In the genomic region with DNA sequence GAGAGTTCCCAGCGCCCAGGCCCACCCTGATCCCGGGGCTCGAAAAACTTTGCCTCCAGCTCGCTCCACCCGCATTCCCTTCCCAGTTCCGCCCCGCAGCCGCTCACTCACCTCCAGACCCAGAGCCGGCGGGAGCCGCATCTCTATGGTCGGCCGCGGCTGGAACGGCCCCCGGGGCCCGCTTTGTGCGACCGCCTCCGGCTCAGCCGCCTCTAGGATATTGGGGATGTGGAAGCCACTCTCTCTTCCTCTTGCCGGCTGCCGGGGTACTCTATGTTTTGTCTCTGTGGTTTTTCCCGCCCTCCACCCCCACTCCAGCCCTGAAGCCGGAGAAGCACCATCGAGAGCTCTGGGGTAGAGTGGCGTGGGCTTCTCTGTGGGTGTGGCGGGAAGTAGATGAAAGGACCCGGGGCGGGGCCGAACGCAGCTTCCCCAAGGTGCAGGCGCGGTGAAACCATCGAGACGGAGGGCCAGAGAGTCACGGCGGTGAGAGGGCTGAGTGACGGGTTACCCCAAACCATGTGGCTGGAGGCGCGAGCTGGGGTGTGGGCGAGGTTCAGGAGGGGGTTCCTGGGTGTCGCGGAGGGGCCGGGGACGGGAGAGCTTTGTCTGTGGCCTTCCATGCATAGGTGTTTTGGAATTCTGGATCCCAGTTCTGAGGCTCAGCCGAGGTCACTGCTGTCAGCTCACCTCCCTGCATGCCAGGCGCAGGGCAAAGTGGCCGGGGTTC, we compare ENCODE assay signal across 8 cellular contexts. TPM values are rescaled to one million over a fixed set of nuclear protein-coding genes. Genes with fewer than 3 reads are reported as not detected.
DNase-seq lines count a peak whose midpoint lies in the region; ATAC-seq and TF ChIP-seq lines count a peak whose summit lies in the region.

A gene with protein sequence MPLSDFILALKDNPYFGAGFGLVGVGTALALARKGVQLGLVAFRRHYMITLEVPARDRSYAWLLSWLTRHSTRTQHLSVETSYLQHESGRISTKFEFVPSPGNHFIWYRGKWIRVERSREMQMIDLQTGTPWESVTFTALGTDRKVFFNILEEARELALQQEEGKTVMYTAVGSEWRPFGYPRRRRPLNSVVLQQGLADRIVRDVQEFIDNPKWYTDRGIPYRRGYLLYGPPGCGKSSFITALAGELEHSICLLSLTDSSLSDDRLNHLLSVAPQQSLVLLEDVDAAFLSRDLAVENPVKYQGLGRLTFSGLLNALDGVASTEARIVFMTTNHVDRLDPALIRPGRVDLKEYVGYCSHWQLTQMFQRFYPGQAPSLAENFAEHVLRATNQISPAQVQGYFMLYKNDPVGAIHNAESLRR (plus strand): TSS at position 426 of the 730 bp plus-strand sequence. CDS start 1,305 bp downstream, outside the sequence.
A gene with protein sequence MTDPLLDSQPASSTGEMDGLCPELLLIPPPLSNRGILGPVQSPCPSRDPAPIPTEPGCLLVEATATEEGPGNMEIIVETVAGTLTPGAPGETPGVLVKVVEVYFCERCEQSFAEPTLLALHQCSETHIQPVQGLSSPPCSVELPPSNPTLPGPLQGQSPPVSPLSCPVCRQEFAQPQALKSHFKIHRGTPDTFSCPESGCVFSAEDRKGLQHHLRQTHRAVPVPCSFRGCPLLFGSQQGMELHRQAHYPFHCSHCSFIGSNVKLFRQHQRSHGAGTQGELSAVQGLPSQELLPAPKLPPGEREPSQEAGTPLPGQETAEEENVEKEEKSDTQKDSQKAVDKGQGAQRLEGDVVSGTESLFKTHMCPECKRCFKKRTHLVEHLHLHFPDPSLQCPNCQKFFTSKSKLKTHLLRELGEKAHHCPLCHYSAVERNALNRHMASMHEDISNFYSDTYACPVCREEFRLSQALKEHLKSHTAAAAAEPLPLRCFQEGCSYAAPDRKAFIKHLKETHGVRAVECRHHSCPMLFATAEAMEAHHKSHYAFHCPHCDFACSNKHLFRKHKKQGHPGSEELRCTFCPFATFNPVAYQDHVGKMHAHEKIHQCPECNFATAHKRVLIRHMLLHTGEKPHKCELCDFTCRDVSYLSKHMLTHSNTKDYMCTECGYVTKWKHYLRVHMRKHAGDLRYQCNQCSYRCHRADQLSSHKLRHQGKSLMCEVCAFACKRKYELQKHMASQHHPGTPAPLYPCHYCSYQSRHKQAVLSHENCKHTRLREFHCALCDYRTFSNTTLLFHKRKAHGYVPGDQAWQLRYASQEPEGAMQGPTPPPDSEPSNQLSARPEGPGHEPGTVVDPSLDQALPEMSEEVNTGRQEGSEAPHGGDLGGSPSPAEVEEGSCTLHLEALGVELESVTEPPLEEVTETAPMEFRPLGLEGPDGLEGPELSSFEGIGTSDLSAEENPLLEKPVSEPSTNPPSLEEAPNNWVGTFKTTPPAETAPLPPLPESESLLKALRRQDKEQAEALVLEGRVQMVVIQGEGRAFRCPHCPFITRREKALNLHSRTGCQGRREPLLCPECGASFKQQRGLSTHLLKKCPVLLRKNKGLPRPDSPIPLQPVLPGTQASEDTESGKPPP (N-terminal part only) (minus strand): TSS at position 366 of the 730 bp plus-strand sequence. CDS start 3,194 bp downstream, outside the sequence.

- no peaks in the 10 kb centered on the region for H3K9me3 ChIP-seq in esophagus (ENCODE audit: control insufficient read depth in 2 of 2, insufficient read depth in 1 of 2, low read depth in 1 of 2, low read length in 1 of 2)
- no peaks in the 10 kb centered on the region for H3K9me3 ChIP-seq in mucosa of stomach (ENCODE audit: control insufficient read depth, low read length)

- peak; percentile 94 for ATAC-seq in GM21717 (IDR thresholded peaks at IDR 0.05; ENCODE audit: unreplicated experiment)

- DNase-seq in DMS153 treated with DMSO at 0.1 percent for 48 hours (lab: John Stamatoyannopoulos, UW; ENCODE audit: unreplicated experiment) (peak; percentile 75), KG1 (lab: John Stamatoyannopoulos, UW) (peak; percentile 92)
- DNase-seq in activated T-cell treated with anti-CD3 and anti-CD28 coated beads, Interleukin-2, amount 50 U/mL, for 1 hour, result peak; percentile 92
- peak; percentile 98 for DNase-seq in stimulated activated CD8-positive, alpha-beta memory T cell treated with anti-CD3 and anti-CD28 coated beads, Interleukin-4, amount 100 ng/mL, for 48 hours

- H3K4me3 ChIP-seq in esophagus (ENCODE audit: low read depth in 1 of 2, low read length in 2 of 2) (peak within 1 kb of the TSS; percentile 78 to 86), mucosa of stomach (ENCODE audit: low read length) (peak within 1 kb of the TSS; percentile 61)

- H3K9ac ChIP-seq in mucosa of stomach (ENCODE audit: low read length), result peak within 1 kb of the TSS; percentile 74

- peak within 1 kb of the TSS; percentile 75 to 81 for H3K27ac ChIP-seq in esophagus (ENCODE audit: low read depth in 2 of 2, low read length in 1 of 2)

- H3K4me1 ChIP-seq in esophagus (ENCODE audit: control insufficient read depth in 2 of 2, insufficient read depth in 2 of 2, low read length in 1 of 2) (peaks cover 0 to 6% of the 10 kb centered on the region in 2 donors), mucosa of stomach (ENCODE audit: control insufficient read depth, insufficient read depth, low read length) (no peaks in the 10 kb centered on the region)

- 0% methylated on average over 49 of the region's 49 CpGs for WGBS in esophagus, 2 donors

- H3K36me3 ChIP-seq in esophagus (ENCODE audit: control insufficient read depth in 2 of 2, insufficient read depth in 2 of 2, low read length in 1 of 2) (peaks cover 18 to 28% of the 10 kb centered on the region in 2 donors), mucosa of stomach (ENCODE audit: control insufficient read depth, insufficient read depth, low read length) (peaks cover 8% of the 10 kb centered on the region)

- no peaks in the 10 kb centered on the region for H3K27me3 ChIP-seq in esophagus (ENCODE audit: control insufficient read depth in 1 of 2, insufficient read depth in 2 of 2, low read length in 2 of 2)
- H3K27me3 ChIP-seq in mucosa of stomach (ENCODE audit: control insufficient read depth, insufficient read depth, low read length), result no peaks in the 10 kb centered on the region

TF ChIP-seq in PFSK-1, 5 proteins besides CTCF, POLR2A, EP300 and RAD21:
- no peak; the same call in none of the 2 replicates for TF ChIP-seq POLR2AphosphoS5 (IDR thresholded peaks at IDR 0.05; ENCODE audit: low read depth, low read length)
- TF ChIP-seq, protein P1, sequence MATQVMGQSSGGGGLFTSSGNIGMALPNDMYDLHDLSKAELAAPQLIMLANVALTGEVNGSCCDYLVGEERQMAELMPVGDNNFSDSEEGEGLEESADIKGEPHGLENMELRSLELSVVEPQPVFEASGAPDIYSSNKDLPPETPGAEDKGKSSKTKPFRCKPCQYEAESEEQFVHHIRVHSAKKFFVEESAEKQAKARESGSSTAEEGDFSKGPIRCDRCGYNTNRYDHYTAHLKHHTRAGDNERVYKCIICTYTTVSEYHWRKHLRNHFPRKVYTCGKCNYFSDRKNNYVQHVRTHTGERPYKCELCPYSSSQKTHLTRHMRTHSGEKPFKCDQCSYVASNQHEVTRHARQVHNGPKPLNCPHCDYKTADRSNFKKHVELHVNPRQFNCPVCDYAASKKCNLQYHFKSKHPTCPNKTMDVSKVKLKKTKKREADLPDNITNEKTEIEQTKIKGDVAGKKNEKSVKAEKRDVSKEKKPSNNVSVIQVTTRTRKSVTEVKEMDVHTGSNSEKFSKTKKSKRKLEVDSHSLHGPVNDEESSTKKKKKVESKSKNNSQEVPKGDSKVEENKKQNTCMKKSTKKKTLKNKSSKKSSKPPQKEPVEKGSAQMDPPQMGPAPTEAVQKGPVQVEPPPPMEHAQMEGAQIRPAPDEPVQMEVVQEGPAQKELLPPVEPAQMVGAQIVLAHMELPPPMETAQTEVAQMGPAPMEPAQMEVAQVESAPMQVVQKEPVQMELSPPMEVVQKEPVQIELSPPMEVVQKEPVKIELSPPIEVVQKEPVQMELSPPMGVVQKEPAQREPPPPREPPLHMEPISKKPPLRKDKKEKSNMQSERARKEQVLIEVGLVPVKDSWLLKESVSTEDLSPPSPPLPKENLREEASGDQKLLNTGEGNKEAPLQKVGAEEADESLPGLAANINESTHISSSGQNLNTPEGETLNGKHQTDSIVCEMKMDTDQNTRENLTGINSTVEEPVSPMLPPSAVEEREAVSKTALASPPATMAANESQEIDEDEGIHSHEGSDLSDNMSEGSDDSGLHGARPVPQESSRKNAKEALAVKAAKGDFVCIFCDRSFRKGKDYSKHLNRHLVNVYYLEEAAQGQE (IDR thresholded peaks at IDR 0.05; ENCODE audit: insufficient read depth in 1 of 2, low read depth in 2 of 2, low read length in 2 of 2), result no peak
- no peak for TF ChIP-seq FOXP2 (optimal IDR thresholded peaks at IDR 0.05; ENCODE audit: borderline replicate concordance, extremely low read depth, extremely low read length, insufficient read depth)
- TF ChIP-seq SIN3A (IDR thresholded peaks at IDR 0.05; ENCODE audit: borderline replicate concordance, insufficient read depth, low read length), result no peak; the same call in 1 of the 2 replicates
- 0 out of 2 replicates have a peak, but pooled peaks have one; percentile 54 for TF ChIP-seq TAF1 (IDR thresholded peaks at IDR 0.05; ENCODE audit: borderline replicate concordance, insufficient read depth, low read length)

RNA-seq across cellular contexts. Expression of the first gene that starts in this region (rescaled TPM):
- 42.3 TPM for polyA plus RNA-seq in PFSK-1 (2012; ENCODE audit: insufficient read length, low read depth)
- polyA plus RNA-seq in esophagus, result 10 to 100 TPM; 38.5 to 53.8 TPM

RNA-seq across cellular contexts. Expression of the second gene that starts in this region (rescaled TPM):
- polyA plus RNA-seq in PFSK-1 (2012; ENCODE audit: insufficient read length, low read depth), result 11.5 TPM
- 10 to 100 TPM in 1 of 2 donors, 1 to 10 TPM in 1; 5.3 to 10.1 TPM for polyA plus RNA-seq in esophagus

Comparison
In these comparisons a context has a peak if more than half of its experiments do, and no peak if none do; other contexts are left out.
1. Peak in every context shown above with its lines: DNase-seq, ATAC-seq, H3K4me3 ChIP-seq and H3K27ac ChIP-seq.